Comparison of ENCODE assay signal across 8 cellular contexts in genomic region chr17:52383493-52384100, GRCh38.
DNase-seq lines count a peak whose midpoint lies in the region; ATAC-seq and TF ChIP-seq lines count a peak whose summit lies in the region.

No MANE protein-coding gene starts in this region.

- no peaks in the 10 kb centered on the region for H3K4me1 Mint-ChIP-seq in activated CD4-positive, alpha-beta T cell treated with anti-CD3 and anti-CD28 coated beads, Interleukin-2, amount 10 ng/mL, durations not matched to agents 24 days and 14 days
- H3K4me1 Mint-ChIP-seq in T-helper 17 cell = peaks cover 2% of the 10 kb centered on the region

- ATAC-seq in HG03342 (IDR thresholded peaks at IDR 0.05; ENCODE audit: unreplicated experiment) (peak; percentile 77), lower lobe of right lung (peak; percentile 81 to 83), T-helper 17 cell (no peak)

- H3K36me3 ChIP-seq in lower lobe of right lung = no peaks in the 10 kb centered on the region

- no peaks in the 10 kb centered on the region for H3K27me3 Mint-ChIP-seq in activated CD4-positive, alpha-beta T cell treated with anti-CD3 and anti-CD28 coated beads, Interleukin-2, amount 10 ng/mL, durations not matched to agents 24 days and 14 days
- peaks cover 10% of the 10 kb centered on the region for H3K27me3 Mint-ChIP-seq in T-helper 17 cell

- H3K4me1 ChIP-seq in lower lobe of right lung = no peaks in the 10 kb centered on the region

- no peak overlapping the region for H3K4me3 ChIP-seq in lower lobe of right lung

- H3K4me3 Mint-ChIP-seq in activated CD4-positive, alpha-beta T cell treated with anti-CD3 and anti-CD28 coated beads, Interleukin-2, amount 10 ng/mL, durations not matched to agents 24 days and 14 days = no peak overlapping the region
- no peak overlapping the region for H3K4me3 Mint-ChIP-seq in T-helper 17 cell

- TF ChIP-seq CTCF in lower lobe of right lung (IDR thresholded peaks at IDR 0.05) = peak; percentile 59

- H3K9me3 Mint-ChIP-seq in activated CD4-positive, alpha-beta T cell treated with anti-CD3 and anti-CD28 coated beads, Interleukin-2, amount 10 ng/mL, durations not matched to agents 24 days and 14 days = peaks cover 3% of the 10 kb centered on the region

- H3K27ac ChIP-seq in caudate nucleus (ENCODE audit: low read depth, low read length) (no peak overlapping the region), lower lobe of right lung (no peak overlapping the region)

- no peaks in the 10 kb centered on the region for H3K27me3 ChIP-seq in lower lobe of right lung (ENCODE audit: low read depth)

- H3K27ac Mint-ChIP-seq in activated CD4-positive, alpha-beta T cell treated with anti-CD3 and anti-CD28 coated beads, Interleukin-2, amount 10 ng/mL, durations not matched to agents 24 days and 14 days = no peak overlapping the region
- H3K27ac Mint-ChIP-seq in T-helper 17 cell = no peak overlapping the region

- H3K36me3 Mint-ChIP-seq in activated CD4-positive, alpha-beta T cell treated with anti-CD3 and anti-CD28 coated beads, Interleukin-2, amount 10 ng/mL, durations not matched to agents 24 days and 14 days (ENCODE audit: low read depth) = no peaks in the 10 kb centered on the region
- H3K36me3 Mint-ChIP-seq in T-helper 17 cell (ENCODE audit: low read depth) = no peaks in the 10 kb centered on the region

- intact Hi-C loops in activated CD4-positive, alpha-beta T cell treated with anti-CD3 and anti-CD28 coated beads, Interleukin-2, amount 10 ng/mL, durations not matched to agents 24 days and 14 days (cut with micrococcal nuclease) = no loop called here
- intact Hi-C loops in lower lobe of right lung (cut with DNase I) = no loop called here

- DNase-seq in activated CD4-positive, alpha-beta T cell treated with anti-CD3 and anti-CD28 coated beads, Interleukin-2, amount 10 ng/mL, durations not matched to agents 24 days and 14 days = peak; percentile 64
- DNase-seq in activated CD4-positive, alpha-beta T cell treated with anti-CD3 and anti-CD28 coated beads for 1 hour = no peak
- DNase-seq in NCI-H82 treated with DMSO at 0.1 percent for 48 hours (lab: John Stamatoyannopoulos, UW; ENCODE audit: unreplicated experiment) (peak; percentile 36), caudate nucleus (lab: John Stamatoyannopoulos, UW) (peak in 45 of 61 donors; percentile 2 to 82 (median 25)), lower lobe of right lung (no peak), glomerular visceral epithelial cell (ENCODE audit: extremely low spot score) (no peak), T-helper 17 cell (no peak)

- H3K9me3 ChIP-seq in lower lobe of right lung (no peaks in the 10 kb centered on the region), T-helper 17 cell (ENCODE audit: control insufficient read depth, low read length, poor library complexity, severe bottlenecking) (peaks cover 3% of the 10 kb centered on the region)

Comparison
In these comparisons a context has a peak if more than half of its experiments do, and no peak if none do; other contexts are left out.
1. DNase-seq: peak in activated CD4-positive, alpha-beta T cell treated with anti-CD3 and anti-CD28 coated beads, Interleukin-2, amount 10 ng/mL, durations not matched to agents 24 days and 14 days (single experiment), NCI-H82 treated with DMSO at 0.1 percent for 48 hours (single experiment) and caudate nucleus (45 of 61); none in activated CD4-positive, alpha-beta T cell treated with anti-CD3 and anti-CD28 coated beads for 1 hour (single experiment), lower lobe of right lung (single experiment), glomerular visceral epithelial cell (single experiment) and T-helper 17 cell (0 of 3).